28 cellular contexts compared by ENCODE assay signal in genomic region chr1:85022700-85023099, GRCh38. TPM values are rescaled to one million over a fixed set of nuclear protein-coding genes. Genes with fewer than 3 reads are reported as not detected.
"Had no signal": no experiment of that assay in that cellular context is flagged by ENCODE, and none has a peak within 500 bp of the region (broad histone marks: within the 10 kb centered on the region; RNA-seq: fewer than 3 reads in every experiment).

No MANE protein-coding gene starts in this region.

- H3K4me3 Mint-ChIP-seq: dendritic cell treated with granulocyte-macrophage colony-stimulating factor and Interleukin-4, amounts not matched to agents 40 ng/mL and 50 ng/mL, for 4 days; memory B cell; natural killer cell; stimulated activated memory B cell treated with anti-CD40 and anti-IgM and Interleukin-4, amounts not matched to agents 10 μg/mL and 1 μg/mL and 100 μg/mL, for 72 hours; stimulated activated naive CD8-positive, alpha-beta T cell treated with anti-CD3 and anti-CD28 coated beads, Interleukin-15, Interleukin-2, amounts not matched to agents 100 ng/mL and 50 ng/mL, for 24 hours had no signal

- H3K4me2 ChIP-seq: hepatocyte had no signal

- H3K36me3 Mint-ChIP-seq: memory B cell; natural killer cell; stimulated activated memory B cell treated with anti-CD40 and anti-IgM and Interleukin-4, amounts not matched to agents 10 μg/mL and 1 μg/mL and 100 μg/mL, for 72 hours had no signal

- H3K27me3 Mint-ChIP-seq: dendritic cell treated with granulocyte-macrophage colony-stimulating factor and Interleukin-4, amounts not matched to agents 40 ng/mL and 50 ng/mL, for 4 days; memory B cell; stimulated activated memory B cell treated with anti-CD40 and anti-IgM and Interleukin-4, amounts not matched to agents 10 μg/mL and 1 μg/mL and 100 μg/mL, for 72 hours had no signal

- DNase-seq: colonic mucosa; effector CD8-positive, alpha-beta T cell; foreskin keratinocyte; heart left ventricle; kidney; natural killer cell; occipital lobe; ovary; posterior cingulate gyrus; psoas muscle; right cardiac atrium; sigmoid colon; stimulated activated CD4-positive, alpha-beta T cell treated with anti-CD3 and anti-CD28 coated beads, Interleukin-2, amount 100 ng/mL, for 24 hours; stimulated activated CD4-positive, alpha-beta T cell treated with anti-CD3 and anti-CD28 coated beads, Interleukin-4, amount 100 ng/mL, for 24 hours; thyroid gland; trophoblast cell had no signal

- H3K9me3 ChIP-seq: colonic mucosa, esophagus muscularis mucosa, gastroesophageal sphincter, heart left ventricle, ovary, psoas muscle, sigmoid colon, suprapubic skin, thyroid gland had no signal

- H3K9me3 Mint-ChIP-seq: dendritic cell treated with granulocyte-macrophage colony-stimulating factor and Interleukin-4, amounts not matched to agents 40 ng/mL and 50 ng/mL, for 4 days; memory B cell; natural killer cell; stimulated activated memory B cell treated with anti-CD40 and anti-IgM and Interleukin-4, amounts not matched to agents 10 μg/mL and 1 μg/mL and 100 μg/mL, for 72 hours; stimulated activated naive CD8-positive, alpha-beta T cell treated with anti-CD3 and anti-CD28 coated beads, Interleukin-15, Interleukin-2, amounts not matched to agents 100 ng/mL and 50 ng/mL, for 24 hours had no signal

- ATAC-seq: foreskin keratinocyte; gastroesophageal sphincter; heart left ventricle; left lobe of liver; natural killer cell; psoas muscle; right cardiac atrium; stimulated activated memory B cell treated with anti-CD40 and anti-IgM and Interleukin-4, amounts not matched to agents 10 μg/mL and 1 μg/mL and 100 μg/mL, for 72 hours had no signal

- H3K36me3 ChIP-seq: colonic mucosa, esophagus muscularis mucosa, gastroesophageal sphincter, heart left ventricle, ovary, sigmoid colon, suprapubic skin, thyroid gland had no signal

- H3K27ac Mint-ChIP-seq: dendritic cell treated with granulocyte-macrophage colony-stimulating factor and Interleukin-4, amounts not matched to agents 40 ng/mL and 50 ng/mL, for 4 days; memory B cell; natural killer cell; stimulated activated memory B cell treated with anti-CD40 and anti-IgM and Interleukin-4, amounts not matched to agents 10 μg/mL and 1 μg/mL and 100 μg/mL, for 72 hours; stimulated activated naive CD8-positive, alpha-beta T cell treated with anti-CD3 and anti-CD28 coated beads, Interleukin-15, Interleukin-2, amounts not matched to agents 100 ng/mL and 50 ng/mL, for 24 hours had no signal

- H3K27me3 ChIP-seq: colonic mucosa, esophagus muscularis mucosa, foreskin keratinocyte, gastroesophageal sphincter, heart left ventricle, hepatocyte, ovary, sigmoid colon, suprapubic skin, thyroid gland had no signal

- H2AFZ ChIP-seq: hepatocyte had no signal

- H3K27ac ChIP-seq: colonic mucosa, esophagus muscularis mucosa, foreskin keratinocyte, gastroesophageal sphincter, heart left ventricle, hepatocyte, ovary, psoas muscle, sigmoid colon, suprapubic skin, thyroid gland had no signal

- H3K4me3 ChIP-seq: colonic mucosa, esophagus muscularis mucosa, gastroesophageal sphincter, heart left ventricle, hepatocyte, lung, ovary, psoas muscle, sigmoid colon, suprapubic skin, thyroid gland had no signal

- H3K4me1 ChIP-seq: colonic mucosa, esophagus muscularis mucosa, foreskin keratinocyte, gastroesophageal sphincter, heart left ventricle, psoas muscle, sigmoid colon, suprapubic skin, thyroid gland had no signal

- H3K79me2 ChIP-seq: hepatocyte had no signal

- FAIRE-seq: endothelial cell of umbilical vein, kidney had no signal

RNA-seq across cellular contexts. Expression of gene MCOLN3, which starts 25.6 kb away (rescaled TPM):
- total RNA-seq: endothelial cell of umbilical vein, natural killer cell, occipital lobe had no signal

RNA-seq across cellular contexts. Expression of gene MCOLN2, which starts 25.8 kb away (rescaled TPM):
- total RNA-seq: endothelial cell of umbilical vein, occipital lobe, skeletal muscle tissue had no signal
